In genomic region chr5:139517683-139518564, GRCh38 we compare ENCODE assay signal across 1 cellular context.
TF ChIP-seq lines count a peak whose summit lies in the region.

No MANE protein-coding gene starts in this region.

TF ChIP-seq in HEK293, 187 proteins besides CTCF, POLR2A, EP300 and RAD21 (continued from another document):
- TF ChIP-seq PRDM2 (tag by site-specific recombination; IDR thresholded peaks at IDR 0.05; ENCODE audit: borderline replicate concordance), result no peak
- TF ChIP-seq ZNF133 (tag by site-specific recombination; IDR thresholded peaks at IDR 0.05), result no peak; the same call in 1 of the 2 replicates
- peak; percentile 16; the same call in 1 of the 2 replicates for TF ChIP-seq ZSCAN16 (tag by site-specific recombination; IDR thresholded peaks at IDR 0.05)
- no peak for TF ChIP-seq ZNF26 (tag by site-specific recombination; IDR thresholded peaks at IDR 0.05)
- TF ChIP-seq ZNF426 (tag by site-specific recombination; IDR thresholded peaks at IDR 0.05), result no peak
- no peak for TF ChIP-seq ZNF132 (tag by site-specific recombination; IDR thresholded peaks at IDR 0.05; ENCODE audit: borderline replicate concordance)
- TF ChIP-seq ZBTB1 (tag by site-specific recombination; IDR thresholded peaks at IDR 0.05), result no peak
